Comparison of ENCODE assay signal across 1 cellular context in the genomic region with DNA sequence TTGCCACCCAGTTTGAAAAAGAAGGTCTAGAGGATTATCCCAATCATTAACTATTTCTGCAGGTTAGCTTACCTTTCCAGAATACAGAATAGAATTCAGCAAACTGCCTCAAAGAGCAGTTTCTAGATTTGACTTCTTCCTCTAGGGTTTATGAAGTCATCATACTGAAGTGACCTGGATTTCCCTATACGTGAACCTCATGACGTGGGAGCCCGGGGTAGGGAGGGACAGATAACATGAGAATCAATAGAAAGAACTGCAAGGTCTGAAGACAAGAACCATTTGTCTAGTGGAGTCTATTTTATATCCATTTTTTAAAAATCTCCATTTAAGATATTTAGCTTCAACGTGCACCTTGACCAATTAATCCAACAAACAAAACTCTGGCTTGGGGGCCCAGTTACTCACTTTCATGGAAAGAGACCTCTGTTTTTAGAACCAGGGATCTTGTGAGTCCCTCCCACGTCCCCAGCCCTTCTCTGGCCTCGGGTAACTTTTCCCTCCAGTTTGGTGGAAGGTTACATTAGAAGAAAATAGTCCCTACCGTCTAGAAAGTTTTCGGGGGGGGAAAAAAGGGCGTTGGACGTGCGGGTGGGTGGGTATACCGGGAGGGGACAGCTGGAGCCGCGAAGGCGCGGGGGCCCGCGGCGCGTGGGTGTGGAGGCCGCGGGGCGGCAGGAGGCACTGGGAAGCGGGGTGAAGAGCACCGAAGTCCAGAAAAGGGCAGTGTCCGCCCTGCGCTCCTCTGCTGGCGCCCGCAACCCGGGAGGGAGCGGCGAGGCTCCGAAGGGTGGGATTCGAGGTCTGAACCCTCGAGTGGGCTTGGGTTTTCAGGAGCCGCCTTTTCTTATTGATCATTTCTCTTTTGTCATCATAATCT.
TF ChIP-seq lines count a peak whose summit lies in the region.

No MANE protein-coding gene starts in this region.

TF ChIP-seq in GM12878, 131 proteins besides CTCF, POLR2A, EP300 and RAD21 (continued from another document):
- TF ChIP-seq, protein P1, sequence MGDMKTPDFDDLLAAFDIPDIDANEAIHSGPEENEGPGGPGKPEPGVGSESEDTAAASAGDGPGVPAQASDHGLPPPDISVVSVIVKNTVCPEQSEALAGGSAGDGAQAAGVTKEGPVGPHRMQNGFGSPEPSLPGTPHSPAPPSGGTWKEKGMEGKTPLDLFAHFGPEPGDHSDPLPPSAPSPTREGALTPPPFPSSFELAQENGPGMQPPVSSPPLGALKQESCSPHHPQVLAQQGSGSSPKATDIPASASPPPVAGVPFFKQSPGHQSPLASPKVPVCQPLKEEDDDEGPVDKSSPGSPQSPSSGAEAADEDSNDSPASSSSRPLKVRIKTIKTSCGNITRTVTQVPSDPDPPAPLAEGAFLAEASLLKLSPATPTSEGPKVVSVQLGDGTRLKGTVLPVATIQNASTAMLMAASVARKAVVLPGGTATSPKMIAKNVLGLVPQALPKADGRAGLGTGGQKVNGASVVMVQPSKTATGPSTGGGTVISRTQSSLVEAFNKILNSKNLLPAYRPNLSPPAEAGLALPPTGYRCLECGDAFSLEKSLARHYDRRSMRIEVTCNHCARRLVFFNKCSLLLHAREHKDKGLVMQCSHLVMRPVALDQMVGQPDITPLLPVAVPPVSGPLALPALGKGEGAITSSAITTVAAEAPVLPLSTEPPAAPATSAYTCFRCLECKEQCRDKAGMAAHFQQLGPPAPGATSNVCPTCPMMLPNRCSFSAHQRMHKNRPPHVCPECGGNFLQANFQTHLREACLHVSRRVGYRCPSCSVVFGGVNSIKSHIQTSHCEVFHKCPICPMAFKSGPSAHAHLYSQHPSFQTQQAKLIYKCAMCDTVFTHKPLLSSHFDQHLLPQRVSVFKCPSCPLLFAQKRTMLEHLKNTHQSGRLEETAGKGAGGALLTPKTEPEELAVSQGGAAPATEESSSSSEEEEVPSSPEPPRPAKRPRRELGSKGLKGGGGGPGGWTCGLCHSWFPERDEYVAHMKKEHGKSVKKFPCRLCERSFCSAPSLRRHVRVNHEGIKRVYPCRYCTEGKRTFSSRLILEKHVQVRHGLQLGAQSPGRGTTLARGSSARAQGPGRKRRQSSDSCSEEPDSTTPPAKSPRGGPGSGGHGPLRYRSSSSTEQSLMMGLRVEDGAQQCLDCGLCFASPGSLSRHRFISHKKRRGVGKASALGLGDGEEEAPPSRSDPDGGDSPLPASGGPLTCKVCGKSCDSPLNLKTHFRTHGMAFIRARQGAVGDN (IDR thresholded peaks at IDR 0.05): peak; percentile 27; the same call in 1 of the 2 replicates
- TF ChIP-seq CREB1 (IDR thresholded peaks at IDR 0.05; ENCODE audit: low read depth) (peak; percentile 62; the same call in 1 of the 2 replicates), SRF (IDR thresholded peaks at IDR 0.05; ENCODE audit: low read depth in 2 of 2, low read length in 2 of 2) (peak; percentile 89 to 90), IKZF1 (conservative IDR thresholded peaks at IDR 0.05) (peak; percentile 50; the same call in 1 of the 2 replicates), CHD2 (IDR thresholded peaks at IDR 0.05; ENCODE audit: borderline replicate concordance, low read depth, low read length) (0 out of 2 replicates have a peak, but pooled peaks have one; percentile 11), EED (IDR thresholded peaks at IDR 0.05; ENCODE audit: low read depth) (0 out of 2 replicates have a peak, but pooled peaks have one; percentile 17), ESRRA (IDR thresholded peaks at IDR 0.05; ENCODE audit: low read length) (no peak), IKZF2 (IDR thresholded peaks at IDR 0.05) (peak; percentile 9 to 40; a peak in 1 of 4 replicates), CREM (IDR thresholded peaks at IDR 0.05; ENCODE audit: low read depth) (peak; percentile 33; the same call in 1 of the 2 replicates)
